11 cellular contexts compared by ENCODE assay signal in genomic region chr21:34946385-34947121, GRCh38.
DNase-seq lines count a peak whose midpoint lies in the region; ATAC-seq and TF ChIP-seq lines count a peak whose summit lies in the region.
"Had no signal": no experiment of that assay in that cellular context is flagged by ENCODE, and none has a peak within 500 bp of the region (broad histone marks: within the 10 kb centered on the region; RNA-seq: fewer than 3 reads in every experiment).

No MANE protein-coding gene starts in this region.

- peak; percentile 26 for TF ChIP-seq CTCF in osteocyte (IDR thresholded peaks at IDR 0.05)
- no peak for TF ChIP-seq CTCF in RWPE1 (conservative IDR thresholded peaks at IDR 0.05; ENCODE audit: low read depth)

- DNase-seq in activated CD4-positive, alpha-beta T cell treated with anti-CD3 and anti-CD28 coated beads, Interleukin-2, amount 10 ng/mL, durations not matched to agents 24 days and 14 days: no peak
- no peak for DNase-seq in activated CD4-positive, alpha-beta T cell treated with anti-CD3 and anti-CD28 coated beads for 1 hour
- DNase-seq in NAMALWA (ENCODE audit: low spot score) (peak; percentile 65), osteocyte (ENCODE audit: extremely low spot score, unreplicated experiment) (no peak), RWPE1 (ENCODE audit: low spot score) (no peak), NCI-H1092 (lab: John Stamatoyannopoulos, UW) (no peak)
- DNase-seq: H7, NCI-H526 treated with DMSO at 0.1 percent for 48 hours, right cardiac atrium had no signal

- intact Hi-C loops in activated CD4-positive, alpha-beta T cell treated with anti-CD3 and anti-CD28 coated beads, Interleukin-2, amount 10 ng/mL, durations not matched to agents 24 days and 14 days (cut with micrococcal nuclease): no loop called here

- CTCF ChIA-PET in RWPE1 (lab: Yijun Ruan, JAX): interaction anchor here (0.7 kb wide), 1 partner anchor 33 kb away, joined by 3 read pairs; no protein-coding TSS in a partner anchor

- no peak for ATAC-seq in HG03159 (IDR thresholded peaks at IDR 0.05; ENCODE audit: unreplicated experiment)
- ATAC-seq: right cardiac atrium had no signal

- H3K4me3 Mint-ChIP-seq in activated CD4-positive, alpha-beta T cell treated with anti-CD3 and anti-CD28 coated beads, Interleukin-2, amount 10 ng/mL, durations not matched to agents 24 days and 14 days: peak overlapping the region; percentile 21
- peak overlapping the region; percentile 66 for H3K4me3 Mint-ChIP-seq in activated naive CD8-positive, alpha-beta T cell
- H3K4me3 Mint-ChIP-seq in osteocyte (ENCODE audit: unreplicated experiment): no peak overlapping the region

- POLR2A ChIA-PET in RWPE1 (lab: Yijun Ruan, JAX; ENCODE audit: low non-redundant PET): no interaction called here

- H3K36me3 Mint-ChIP-seq in activated CD4-positive, alpha-beta T cell treated with anti-CD3 and anti-CD28 coated beads, Interleukin-2, amount 10 ng/mL, durations not matched to agents 24 days and 14 days (ENCODE audit: low read depth): peaks cover 14% of the 10 kb centered on the region
- H3K36me3 Mint-ChIP-seq in activated naive CD8-positive, alpha-beta T cell: peaks cover 7% of the 10 kb centered on the region
- no peaks in the 10 kb centered on the region for H3K36me3 Mint-ChIP-seq in osteocyte (ENCODE audit: unreplicated experiment)

- H3K4me1 Mint-ChIP-seq in activated CD4-positive, alpha-beta T cell treated with anti-CD3 and anti-CD28 coated beads, Interleukin-2, amount 10 ng/mL, durations not matched to agents 24 days and 14 days: peaks cover 58% of the 10 kb centered on the region
- H3K4me1 Mint-ChIP-seq in activated naive CD8-positive, alpha-beta T cell (ENCODE audit: low read depth): peaks cover 81% of the 10 kb centered on the region
- H3K4me1 Mint-ChIP-seq in osteocyte (ENCODE audit: unreplicated experiment): peaks cover 14% of the 10 kb centered on the region

- peaks cover 5% of the 10 kb centered on the region for H3K9me3 Mint-ChIP-seq in activated CD4-positive, alpha-beta T cell treated with anti-CD3 and anti-CD28 coated beads, Interleukin-2, amount 10 ng/mL, durations not matched to agents 24 days and 14 days
- no peaks in the 10 kb centered on the region for H3K9me3 Mint-ChIP-seq in activated naive CD8-positive, alpha-beta T cell (ENCODE audit: low read depth)
- no peaks in the 10 kb centered on the region for H3K9me3 Mint-ChIP-seq in osteocyte (ENCODE audit: unreplicated experiment)

- peak overlapping the region; percentile 79 for H3K27ac Mint-ChIP-seq in activated CD4-positive, alpha-beta T cell treated with anti-CD3 and anti-CD28 coated beads, Interleukin-2, amount 10 ng/mL, durations not matched to agents 24 days and 14 days
- H3K27ac Mint-ChIP-seq in activated naive CD8-positive, alpha-beta T cell: peak overlapping the region; percentile 92
- H3K27ac Mint-ChIP-seq in osteocyte (ENCODE audit: unreplicated experiment): no peak overlapping the region

- no peaks in the 10 kb centered on the region for H3K27me3 Mint-ChIP-seq in activated CD4-positive, alpha-beta T cell treated with anti-CD3 and anti-CD28 coated beads, Interleukin-2, amount 10 ng/mL, durations not matched to agents 24 days and 14 days
- no peaks in the 10 kb centered on the region for H3K27me3 Mint-ChIP-seq in activated naive CD8-positive, alpha-beta T cell
- H3K27me3 Mint-ChIP-seq in osteocyte (ENCODE audit: unreplicated experiment): no peaks in the 10 kb centered on the region

- H3K27ac ChIP-seq in RWPE1: no peak overlapping the region
